In the genomic region with DNA sequence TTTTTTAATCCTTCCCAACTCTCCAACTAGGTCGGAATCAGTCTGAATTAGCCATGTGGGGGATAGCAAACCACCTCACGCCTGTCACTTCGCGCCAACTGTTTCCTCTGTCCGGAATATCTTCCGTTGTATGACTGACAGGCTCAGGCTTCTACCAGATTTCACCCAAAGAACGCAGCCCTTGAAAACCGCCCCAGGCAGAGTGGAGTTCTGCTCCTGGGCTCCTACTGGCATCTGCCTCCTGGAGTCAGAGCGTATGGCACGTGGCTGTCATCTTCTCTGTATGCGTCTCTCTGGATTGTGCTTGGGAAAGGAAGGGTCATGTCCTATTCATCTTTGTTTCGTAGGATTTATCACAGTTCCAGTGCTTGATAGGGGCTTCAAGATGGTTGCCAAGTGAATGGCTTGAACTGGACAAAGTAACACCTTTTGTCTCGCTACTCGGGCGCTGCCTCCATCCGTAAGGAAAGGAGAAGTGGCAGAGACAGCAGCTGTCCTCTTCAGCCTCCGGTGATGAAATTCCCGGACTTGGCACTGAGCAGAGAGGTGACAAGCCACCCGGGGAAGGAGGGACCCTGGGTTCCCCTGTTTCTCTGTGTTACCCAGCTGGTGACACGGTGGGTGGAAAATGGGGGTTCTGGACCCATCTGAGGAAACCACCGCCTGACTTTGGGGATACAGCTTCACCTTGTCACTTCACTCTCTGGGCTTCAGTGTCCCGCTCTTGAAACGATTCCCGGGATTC, we compare ENCODE assay signal across 21 cellular contexts. TPM values are rescaled to one million over a fixed set of nuclear protein-coding genes. Genes with fewer than 3 reads are reported as not detected.
DNase-seq lines count a peak whose midpoint lies in the region; ATAC-seq and TF ChIP-seq lines count a peak whose summit lies in the region.
"Had no signal": no experiment of that assay in that cellular context is flagged by ENCODE, and none has a peak within 500 bp of the region (broad histone marks: within the 10 kb centered on the region; RNA-seq: fewer than 3 reads in every experiment).

No MANE protein-coding gene starts in this region.

- H3K27me3 ChIP-seq in right atrium auricular region = no peaks in the 10 kb centered on the region
- H3K27me3 ChIP-seq in lower lobe of right lung (ENCODE audit: low read depth) = no peaks in the 10 kb centered on the region
- H3K27me3 ChIP-seq: testis had no signal

- peak; percentile 43 for DNase-seq in Right ventricle myocardium superior
- no peak for DNase-seq in right atrium auricular region (ENCODE audit: low spot score)
- DNase-seq in NCI-H2171 treated with DMSO at 0.1 percent for 48 hours (lab: John Stamatoyannopoulos, UW) = peak; percentile 74
- peak; percentile 53 for DNase-seq in lower lobe of right lung
- no peak for DNase-seq in NCI-H1436 treated with DMSO at 0.1 percent for 48 hours (lab: John Stamatoyannopoulos, UW)
- DNase-seq in activated naive CD4-positive, alpha-beta T cell treated with anti-CD3 and anti-CD28 coated beads, Interleukin-2, amount 50 U/mL, for 16 hours = no peak
- no peak for DNase-seq in DMS114 treated with DMSO at 0.1 percent for 48 hours (lab: John Stamatoyannopoulos, UW; ENCODE audit: unreplicated experiment)
- DNase-seq in effector CD8-positive, alpha-beta T cell (lab: John Stamatoyannopoulos, UW) = no peak
- DNase-seq: activated B cell treated with CpG ODN at 0.5 μM for 24 hours; activated CD4-positive, alpha-beta memory T cell treated with anti-CD3 and anti-CD28 coated beads, Interleukin-2, amount 10 ng/mL, durations not matched to agents 7 days and 5 days; activated naive CD4-positive, alpha-beta T cell treated with anti-CD3 and anti-CD28 coated beads for 36 hours; activated T-cell treated with anti-CD3 and anti-CD28 coated beads, Interleukin-2, amount 50 U/mL, for 1 hour; aorta; cerebellar nuclear complex; head of caudate nucleus; KG1; left ventricle myocardium inferior; mucosa of descending colon; NCI-H1048; NCI-H446; testis had no signal

- intact Hi-C loops in Right ventricle myocardium superior (cut with DNase I) = no loop called here
- intact Hi-C loops in lower lobe of right lung (cut with DNase I) = no loop called here

- peaks cover 0 to under 1% of the 10 kb centered on the region in 2 donors for H3K4me1 ChIP-seq in right atrium auricular region
- peaks cover 16% of the 10 kb centered on the region for H3K4me1 ChIP-seq in lower lobe of right lung
- H3K4me1 ChIP-seq: left ventricle myocardium inferior, testis had no signal

- ATAC-seq in Right ventricle myocardium superior (ENCODE audit: poor library complexity) = no peak
- peak in 1 of 2 donors; percentile 44 for ATAC-seq in lower lobe of right lung
- ATAC-seq: mucosa of descending colon had no signal

- H3K27ac ChIP-seq in right atrium auricular region (no peak overlapping the region), lower lobe of right lung (no peak overlapping the region)
- H3K27ac ChIP-seq: left ventricle myocardium inferior, testis had no signal

- TF ChIP-seq CTCF in right atrium auricular region (IDR thresholded peaks at IDR 0.05) (no peak), lower lobe of right lung (IDR thresholded peaks at IDR 0.05) (no peak)

- H3K4me3 ChIP-seq in right atrium auricular region (no peak overlapping the region), lower lobe of right lung (no peak overlapping the region)
- H3K4me3 ChIP-seq: left ventricle myocardium inferior, mucosa of descending colon, testis had no signal

- H3K9me3 ChIP-seq in right atrium auricular region = no peaks in the 10 kb centered on the region
- H3K9me3 ChIP-seq in lower lobe of right lung = no peaks in the 10 kb centered on the region
- H3K9me3 ChIP-seq: left ventricle myocardium inferior, mucosa of descending colon, testis had no signal

- no peaks in the 10 kb centered on the region for H3K36me3 ChIP-seq in right atrium auricular region
- H3K36me3 ChIP-seq in lower lobe of right lung = no peaks in the 10 kb centered on the region

RNA-seq across cellular contexts. Expression of a gene that starts 13.8 kb away (rescaled TPM):
- 10.4 TPM for total RNA-seq in Right ventricle myocardium superior
- total RNA-seq in right atrium auricular region = 10 to 100 TPM; 12.6 to 14.1 TPM
- 31.1 TPM for total RNA-seq in lower lobe of right lung

RNA-seq across cellular contexts. Expression of a gene that starts 30.0 kb away (rescaled TPM):
- total RNA-seq in Right ventricle myocardium superior (35.1 TPM), right atrium auricular region (10 to 100 TPM; 36.0 to 48.7 TPM), lower lobe of right lung (77.9 TPM)

Comparison
In these comparisons a context has a peak if more than half of its experiments do, and no peak if none do; other contexts are left out.
1. DNase-seq: peak in Right ventricle myocardium superior (single experiment), NCI-H2171 treated with DMSO at 0.1 percent for 48 hours (single experiment) and lower lobe of right lung (single experiment); none in right atrium auricular region (single experiment), NCI-H1436 treated with DMSO at 0.1 percent for 48 hours (single experiment), activated naive CD4-positive, alpha-beta T cell treated with anti-CD3 and anti-CD28 coated beads, Interleukin-2, amount 50 U/mL, for 16 hours (single experiment), DMS114 treated with DMSO at 0.1 percent for 48 hours (single experiment) and effector CD8-positive, alpha-beta T cell (single experiment).